Comparison of ENCODE assay signal across 11 cellular contexts in the genomic region with DNA sequence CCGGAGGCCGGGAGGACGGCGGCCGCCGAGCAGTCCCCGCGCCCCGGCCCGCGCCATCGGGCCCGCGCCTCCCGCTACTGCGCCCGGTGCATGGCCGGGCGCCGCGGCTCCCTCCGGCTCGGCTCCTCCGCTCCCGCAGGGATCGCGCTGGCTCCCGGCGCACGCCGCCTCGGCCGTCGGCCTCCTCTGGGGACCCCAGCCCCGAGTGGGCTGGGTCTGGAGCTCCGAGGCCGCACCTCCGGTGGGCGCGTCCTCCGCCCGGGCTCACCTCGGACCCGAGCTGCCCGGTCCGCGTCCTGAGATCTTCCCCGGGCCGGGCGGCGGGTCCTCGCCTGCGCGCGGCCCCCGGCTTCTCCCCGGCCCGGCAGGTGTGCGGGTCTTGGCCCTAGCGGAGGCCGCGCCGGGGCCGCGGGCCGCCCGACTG. TPM values are rescaled to one million over a fixed set of nuclear protein-coding genes. Genes with fewer than 3 reads are reported as not detected.
DNase-seq lines count a peak whose midpoint lies in the region; ATAC-seq and TF ChIP-seq lines count a peak whose summit lies in the region.
"Had no signal": no experiment of that assay in that cellular context is flagged by ENCODE, and none has a peak within 500 bp of the region (broad histone marks: within the 10 kb centered on the region; RNA-seq: fewer than 3 reads in every experiment).

No MANE protein-coding gene starts in this region.

- no peak for ATAC-seq in HG02623 (IDR thresholded peaks at IDR 0.05; ENCODE audit: unreplicated experiment)

- CTCF ChIA-PET in MCF 10A (lab: Yijun Ruan, JAX), result no interaction called here

- no peaks in the 10 kb centered on the region for H3K9me3 Mint-ChIP-seq in MCF 10A (ENCODE audit: unreplicated experiment)

- H3K4me1 ChIP-seq in breast epithelium (peaks cover 10 to 20% of the 10 kb centered on the region in 2 donors), Peyer's patch (peaks cover 2 to 53% (median 35%) of the 10 kb centered on the region in 4 donors), tibial artery (peaks cover 0 to 55% (median 44%) of the 10 kb centered on the region in 4 donors)
- H3K4me1 ChIP-seq: BE2C had no signal

- TF ChIP-seq POLR2A in breast epithelium (IDR thresholded peaks at IDR 0.05) (no peak), Peyer's patch (IDR thresholded peaks at IDR 0.05) (no peak)

- peaks cover 45% of the 10 kb centered on the region for H3K27me3 Mint-ChIP-seq in MCF 10A (ENCODE audit: insufficient read depth, unreplicated experiment)

- H3K27me3 ChIP-seq in breast epithelium (peaks cover 28 to 76% of the 10 kb centered on the region in 2 donors), Peyer's patch (peaks cover 0 to 60% of the 10 kb centered on the region in 2 donors), tibial artery (peaks cover 8 to 99% of the 10 kb centered on the region in 2 donors)

- no peak for TF ChIP-seq CTCF in breast epithelium (IDR thresholded peaks at IDR 0.05)
- no peak for TF ChIP-seq CTCF in MCF 10A (IDR thresholded peaks at IDR 0.05; ENCODE audit: unreplicated experiment)
- no peak for TF ChIP-seq CTCF in Peyer's patch (IDR thresholded peaks at IDR 0.05)
- no peak for TF ChIP-seq CTCF in tibial artery (IDR thresholded peaks at IDR 0.05)

- H3K36me3 ChIP-seq in breast epithelium, result no peaks in the 10 kb centered on the region
- no peaks in the 10 kb centered on the region for H3K36me3 ChIP-seq in Peyer's patch
- H3K36me3 ChIP-seq in tibial artery, result no peaks in the 10 kb centered on the region
- H3K36me3 ChIP-seq: BE2C had no signal

- H3K4me3 ChIP-seq in breast epithelium (peak overlapping the region; percentile 15 to 68 (median 50)), Peyer's patch (peak overlapping the region; percentile 39 to 76 (median 55)), tibial artery (peak overlapping the region; percentile 31 to 48)

- no TSS peak for BruUV-seq in MCF 10A (replicated peaks; lab: Mats Ljungman, UMichigan)

- H3K4me1 Mint-ChIP-seq in MCF 10A (ENCODE audit: insufficient read depth, unreplicated experiment), result no peaks in the 10 kb centered on the region

- no peaks in the 10 kb centered on the region for H3K36me3 Mint-ChIP-seq in MCF 10A (ENCODE audit: insufficient read depth, unreplicated experiment)

- intact Hi-C loops in breast epithelium (cut with DNase I; ENCODE audit: low total_unique reads), result no loop called here
- intact Hi-C loops in MCF 10A (cut with micrococcal nuclease), result no loop called here
- intact Hi-C loops in tibial artery (cut with DNase I; ENCODE audit: low total_unique reads), result no loop called here

- POLR2A ChIA-PET in MCF 10A (lab: Yijun Ruan, JAX), result interaction anchor here (0.6 kb wide), 1 partner anchor 531 kb away, joined by 3 read pairs; no protein-coding TSS in a partner anchor

- DNase-seq in breast epithelium (ENCODE audit: low spot score in 2 of 2) (no peak), MCF 10A (ENCODE audit: unreplicated experiment) (no peak), Peyer's patch (no peak), iPS-NIHi11 (ENCODE audit: low spot score) (peak; percentile 63), tibial artery (no peak), SIG-M5 (lab: John Stamatoyannopoulos, UW) (no peak), H4 (ENCODE audit: low spot score) (no peak)

- H3K4me3 Mint-ChIP-seq in MCF 10A (ENCODE audit: unreplicated experiment), result no peak overlapping the region

- H3K27ac ChIP-seq in breast epithelium (no peak overlapping the region), Peyer's patch (peak overlapping the region in 1 of 4 donors; percentile 73), tibial artery (no peak overlapping the region)

- H3K9me3 ChIP-seq in breast epithelium (no peaks in the 10 kb centered on the region), Peyer's patch (no peaks in the 10 kb centered on the region), tibial artery (no peaks in the 10 kb centered on the region)
- H3K9me3 ChIP-seq: BE2C had no signal

- H3K27ac Mint-ChIP-seq in MCF 10A (ENCODE audit: low read depth, unreplicated experiment), result no peak overlapping the region

RNA-seq across cellular contexts. Expression of gene SHISA8, which starts 0.3 kb away (rescaled TPM):
- total RNA-seq in breast epithelium, result not detected
- total RNA-seq in MCF 10A (2022), result not detected in 2 replicates
- total RNA-seq in Peyer's patch, result not detected
- not detected in 2 replicates for total RNA-seq in H4 (2014; rRNA removed; shearing (Covaris generic))
- total RNA-seq: kidney epithelial cell had no signal

RNA-seq across cellular contexts. Expression of gene TNFRSF13C, which starts 12.0 kb away (rescaled TPM):
- total RNA-seq in breast epithelium, result under 1 TPM; under 0.01 to 0.33 (median 0.15) TPM
- total RNA-seq in MCF 10A (2022), result 0.12 TPM in 2 replicates
- 10 to 100 TPM in 1 of 4 donors, 1 to 10 TPM in 2, under 1 TPM in 1; 0.35 to 52.8 (median 3.2) TPM for total RNA-seq in Peyer's patch
- 0.10 TPM in 1 of 2 replicates, not detected in the other for total RNA-seq in H4 (2014; rRNA removed; shearing (Covaris generic))

RNA-seq across cellular contexts. Expression of gene CENPM, which starts 32.3 kb away (rescaled TPM):
- total RNA-seq in breast epithelium (1 to 10 TPM; 1.5 to 2.9 (median 1.9) TPM), MCF 10A (2022) (9.1 and 21.1 TPM in 2 replicates), Peyer's patch (10 to 100 TPM; 14.2 to 71.0 (median 17.8) TPM)
- 52.7 and 62.4 TPM in 2 replicates for total RNA-seq in H4 (2014; rRNA removed; shearing (Covaris generic))
- total RNA-seq: sciatic nerve had no signal

RNA-seq across cellular contexts. Expression of gene SEPTIN3, which starts 54.6 kb away (rescaled TPM):
- total RNA-seq in breast epithelium, result 1 to 10 TPM in 2 of 3 donors, under 1 TPM in 1; 0.16 to 2.2 (median 1.6) TPM
- 0.21 and 0.29 TPM in 2 replicates for total RNA-seq in MCF 10A (2022)
- total RNA-seq in Peyer's patch, result not detected
- total RNA-seq in H4 (2014; rRNA removed; shearing (Covaris generic)), result 4.2 and 4.5 TPM in 2 replicates
